In the genomic region with DNA sequence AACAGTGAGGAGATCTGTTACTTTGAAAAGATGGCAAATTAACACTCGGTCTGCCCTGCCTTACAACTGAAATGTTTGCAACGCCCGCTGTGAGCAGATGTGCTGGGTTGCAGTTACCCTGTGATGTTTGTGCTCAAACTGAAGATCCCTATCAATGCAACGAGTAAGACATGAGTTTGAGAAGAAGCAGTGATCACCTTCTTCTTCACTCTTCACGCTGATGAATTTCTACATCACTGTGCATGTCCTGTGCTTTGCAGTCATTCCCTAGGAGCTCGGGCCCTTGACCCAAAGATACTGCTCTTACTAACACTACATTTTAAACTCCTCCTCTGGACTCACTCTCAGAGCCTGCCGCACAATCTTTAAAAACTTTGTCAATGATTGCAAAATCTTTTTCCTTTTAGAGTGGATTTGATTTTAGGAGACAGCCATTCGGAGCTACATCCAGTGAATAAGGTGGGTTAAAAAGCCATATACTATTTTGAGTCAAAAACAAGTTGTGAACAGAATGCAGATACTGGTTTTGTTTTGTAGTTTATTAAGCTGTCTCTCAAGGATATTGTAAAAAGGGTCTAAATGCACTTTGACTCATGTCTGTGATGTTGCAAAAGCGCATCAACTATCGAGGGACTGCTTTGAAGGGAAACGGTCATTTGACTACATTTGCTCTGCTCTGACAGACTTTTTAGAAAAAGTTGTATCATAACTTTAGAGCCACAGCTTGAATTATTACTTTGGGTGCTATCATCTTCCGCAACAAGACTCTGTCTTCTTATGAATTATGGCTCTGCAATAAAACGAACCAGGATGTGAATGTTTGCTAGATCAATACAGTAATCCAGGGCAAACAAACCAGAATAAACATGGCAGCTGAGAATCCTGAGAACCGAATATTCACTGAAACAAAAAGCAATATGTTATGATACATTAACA, we compare ENCODE assay signal across 12 cellular contexts. TPM values are rescaled to one million over a fixed set of nuclear protein-coding genes. Genes with fewer than 3 reads are reported as not detected.
DNase-seq lines count a peak whose midpoint lies in the region; ATAC-seq and TF ChIP-seq lines count a peak whose summit lies in the region.
"Had no signal": no experiment of that assay in that cellular context is flagged by ENCODE, and none has a peak within 500 bp of the region (broad histone marks: within the 10 kb centered on the region; RNA-seq: fewer than 3 reads in every experiment).

No MANE protein-coding gene starts in this region.

- 0 out of 2 replicates have a peak overlapping the region, but pooled peaks have one; percentile 48 for H3K4me2 ChIP-seq in GM23338

- H3K4me1 Mint-ChIP-seq in GM23338 = peaks cover 62% of the 10 kb centered on the region
- peaks cover 79% of the 10 kb centered on the region for H3K4me1 Mint-ChIP-seq in activated naive CD8-positive, alpha-beta T cell (ENCODE audit: low read depth)

- H3K27ac Mint-ChIP-seq in GM23338 = peak overlapping the region; percentile 61
- peak overlapping the region; percentile 100 for H3K27ac Mint-ChIP-seq in activated naive CD8-positive, alpha-beta T cell

- H3K4me3 Mint-ChIP-seq in GM23338 = no peak overlapping the region
- peak overlapping the region; percentile 87 for H3K4me3 Mint-ChIP-seq in activated naive CD8-positive, alpha-beta T cell

- no peaks in the 10 kb centered on the region for H3K9me3 Mint-ChIP-seq in GM23338
- no peaks in the 10 kb centered on the region for H3K9me3 Mint-ChIP-seq in activated naive CD8-positive, alpha-beta T cell (ENCODE audit: low read depth)

- no peaks in the 10 kb centered on the region for H3K9me2 ChIP-seq in GM23338 (ENCODE audit: insufficient read depth)

- H3K27me3 ChIP-seq in GM23338 (ENCODE audit: insufficient read depth) (no peaks in the 10 kb centered on the region), prostate gland (replicated peaks; ENCODE audit: insufficient read depth) (no peaks in the 10 kb centered on the region)
- H3K27me3 ChIP-seq: right atrium auricular region had no signal

- H2AFZ ChIP-seq in GM23338 = peak overlapping the region; percentile 44

- intact Hi-C loops in prostate gland (cut with DNase I) = no loop called here

- peak overlapping the region; percentile 58; the same call in 1 of the 2 replicates for H3K27ac ChIP-seq in GM23338 (ENCODE audit: low read depth)
- peak overlapping the region; percentile 81 to 85 for H3K27ac ChIP-seq in prostate gland
- H3K27ac ChIP-seq: right atrium auricular region, RWPE1, thoracic aorta had no signal

- peaks cover 1% of the 10 kb centered on the region for H3K27me3 Mint-ChIP-seq in GM23338 (ENCODE audit: insufficient read depth, low read depth, poor library complexity)
- H3K27me3 Mint-ChIP-seq in activated naive CD8-positive, alpha-beta T cell = no peaks in the 10 kb centered on the region

- no peak for TF ChIP-seq CTCF in GM23338 (conservative IDR thresholded peaks at IDR 0.05; ENCODE audit: low read depth in 2 of 2)
- no peak for TF ChIP-seq CTCF in prostate gland (IDR thresholded peaks at IDR 0.05)
- TF ChIP-seq CTCF in GM13977 (IDR thresholded peaks at IDR 0.05; ENCODE audit: extremely low read depth, insufficient read depth, missing control alignments) = no peak

- H3K36me3 ChIP-seq in GM23338 (ENCODE audit: insufficient read depth) (no peaks in the 10 kb centered on the region), prostate gland (no peaks in the 10 kb centered on the region)
- H3K36me3 ChIP-seq: heart right ventricle, right atrium auricular region, thoracic aorta had no signal

- H3K4me3 ChIP-seq in GM23338 = no peak overlapping the region
- no peak overlapping the region for H3K4me3 ChIP-seq in prostate gland
- H3K4me3 ChIP-seq: heart right ventricle, right atrium auricular region, thoracic aorta had no signal

- H3F3A ChIP-seq in GM23338 (replicated peaks; ENCODE audit: low read depth) = 0 out of 2 replicates have a peak, but pooled peaks cover 3% of the 10 kb centered on the region

- 25% methylated on average over 14 of the region's 14 CpGs for WGBS in prostate gland

- ATAC-seq in GM23338 = peak; percentile 32; the same call in 2 of the 3 replicates
- ATAC-seq: heart right ventricle had no signal

- peaks cover 44% of the 10 kb centered on the region for H3K4me1 ChIP-seq in GM23338 (ENCODE audit: insufficient read depth)
- H3K4me1 ChIP-seq in prostate gland (replicated peaks) = peaks cover 10% of the 10 kb centered on the region
- H3K4me1 ChIP-seq: right atrium auricular region had no signal

- no peaks in the 10 kb centered on the region for H4K20me1 ChIP-seq in GM23338 (replicated peaks; ENCODE audit: insufficient read depth)

- no peaks in the 10 kb centered on the region for H3K79me2 ChIP-seq in GM23338 (replicated peaks; ENCODE audit: insufficient read depth)

- DNase-seq in GM23338 (ENCODE audit: low spot score) (no peak), NCI-H345 treated with DMSO at 0.1 percent for 48 hours (lab: John Stamatoyannopoulos, UW; ENCODE audit: unreplicated experiment) (peak; percentile 4), prostate gland (ENCODE audit: low spot score) (peak; percentile 58), HuH-7.5 (ENCODE audit: low spot score) (no peak), GM13977 (ENCODE audit: low spot score) (no peak)
- DNase-seq in stimulated activated CD4-positive, alpha-beta T cell treated with anti-CD3 and anti-CD28 coated beads, Interleukin-4, amount 100 ng/mL, for 1 hour = no peak
- DNase-seq: heart right ventricle had no signal

- in situ Hi-C loops in GM13977 (cut with MboI; ENCODE audit: low pct_unique_long_range_greater_than_20kb, low sequenced_read_pairs, unreplicated experiment) = no loop called here

- no peaks in the 10 kb centered on the region for H3K9me3 ChIP-seq in prostate gland
- H3K9me3 ChIP-seq: heart right ventricle, right atrium auricular region, thoracic aorta had no signal

- no peaks in the 10 kb centered on the region for H3K36me3 Mint-ChIP-seq in GM23338 (ENCODE audit: low read depth)
- H3K36me3 Mint-ChIP-seq in activated naive CD8-positive, alpha-beta T cell = peaks cover 4% of the 10 kb centered on the region

- TF ChIP-seq POLR2A in prostate gland (IDR thresholded peaks at IDR 0.05) = no peak

TF ChIP-seq in GM23338, 12 proteins besides CTCF, POLR2A, EP300 and RAD21 (continues in another document):
- no peak for TF ChIP-seq POLR2AphosphoS5 (IDR thresholded peaks at IDR 0.05; ENCODE audit: low read depth)
- TF ChIP-seq EZH2phosphoT487 (IDR thresholded peaks at IDR 0.05; ENCODE audit: unreplicated experiment) = no peak
- TF ChIP-seq NANOG (IDR thresholded peaks at IDR 0.05; ENCODE audit: borderline replicate concordance) = no peak
- no peak for TF ChIP-seq STAT1 (IDR thresholded peaks at IDR 0.05; ENCODE audit: unreplicated experiment)
- TF ChIP-seq, protein P1, sequence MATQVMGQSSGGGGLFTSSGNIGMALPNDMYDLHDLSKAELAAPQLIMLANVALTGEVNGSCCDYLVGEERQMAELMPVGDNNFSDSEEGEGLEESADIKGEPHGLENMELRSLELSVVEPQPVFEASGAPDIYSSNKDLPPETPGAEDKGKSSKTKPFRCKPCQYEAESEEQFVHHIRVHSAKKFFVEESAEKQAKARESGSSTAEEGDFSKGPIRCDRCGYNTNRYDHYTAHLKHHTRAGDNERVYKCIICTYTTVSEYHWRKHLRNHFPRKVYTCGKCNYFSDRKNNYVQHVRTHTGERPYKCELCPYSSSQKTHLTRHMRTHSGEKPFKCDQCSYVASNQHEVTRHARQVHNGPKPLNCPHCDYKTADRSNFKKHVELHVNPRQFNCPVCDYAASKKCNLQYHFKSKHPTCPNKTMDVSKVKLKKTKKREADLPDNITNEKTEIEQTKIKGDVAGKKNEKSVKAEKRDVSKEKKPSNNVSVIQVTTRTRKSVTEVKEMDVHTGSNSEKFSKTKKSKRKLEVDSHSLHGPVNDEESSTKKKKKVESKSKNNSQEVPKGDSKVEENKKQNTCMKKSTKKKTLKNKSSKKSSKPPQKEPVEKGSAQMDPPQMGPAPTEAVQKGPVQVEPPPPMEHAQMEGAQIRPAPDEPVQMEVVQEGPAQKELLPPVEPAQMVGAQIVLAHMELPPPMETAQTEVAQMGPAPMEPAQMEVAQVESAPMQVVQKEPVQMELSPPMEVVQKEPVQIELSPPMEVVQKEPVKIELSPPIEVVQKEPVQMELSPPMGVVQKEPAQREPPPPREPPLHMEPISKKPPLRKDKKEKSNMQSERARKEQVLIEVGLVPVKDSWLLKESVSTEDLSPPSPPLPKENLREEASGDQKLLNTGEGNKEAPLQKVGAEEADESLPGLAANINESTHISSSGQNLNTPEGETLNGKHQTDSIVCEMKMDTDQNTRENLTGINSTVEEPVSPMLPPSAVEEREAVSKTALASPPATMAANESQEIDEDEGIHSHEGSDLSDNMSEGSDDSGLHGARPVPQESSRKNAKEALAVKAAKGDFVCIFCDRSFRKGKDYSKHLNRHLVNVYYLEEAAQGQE (IDR thresholded peaks at IDR 0.05; ENCODE audit: unreplicated experiment) = no peak
- TF ChIP-seq, protein P2, sequence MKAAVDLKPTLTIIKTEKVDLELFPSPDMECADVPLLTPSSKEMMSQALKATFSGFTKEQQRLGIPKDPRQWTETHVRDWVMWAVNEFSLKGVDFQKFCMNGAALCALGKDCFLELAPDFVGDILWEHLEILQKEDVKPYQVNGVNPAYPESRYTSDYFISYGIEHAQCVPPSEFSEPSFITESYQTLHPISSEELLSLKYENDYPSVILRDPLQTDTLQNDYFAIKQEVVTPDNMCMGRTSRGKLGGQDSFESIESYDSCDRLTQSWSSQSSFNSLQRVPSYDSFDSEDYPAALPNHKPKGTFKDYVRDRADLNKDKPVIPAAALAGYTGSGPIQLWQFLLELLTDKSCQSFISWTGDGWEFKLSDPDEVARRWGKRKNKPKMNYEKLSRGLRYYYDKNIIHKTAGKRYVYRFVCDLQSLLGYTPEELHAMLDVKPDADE (IDR thresholded peaks at IDR 0.05) = no peak
- TF ChIP-seq CREB1 (CRISPR knock-in tag; IDR thresholded peaks at IDR 0.05; ENCODE audit: low read depth) = no peak
- TF ChIP-seq ZNF331 (CRISPR knock-in tag; IDR thresholded peaks at IDR 0.05; ENCODE audit: low read depth) = no peak
- no peak for TF ChIP-seq JUNB (IDR thresholded peaks at IDR 0.05; ENCODE audit: unreplicated experiment)
- no peak for TF ChIP-seq EZH2 (IDR thresholded peaks at IDR 0.05; ENCODE audit: low read depth, unreplicated experiment)
- no peak for TF ChIP-seq ZNF114 (CRISPR knock-in tag; IDR thresholded peaks at IDR 0.05)

RNA-seq across cellular contexts. Expression of a gene that starts 5.7 kb away (rescaled TPM):
- 2.7 and 3.7 TPM in 2 replicates for total RNA-seq in GM23338 (2014; rRNA removed; shearing (Covaris generic))
- polyA plus RNA-seq in GM23338 (2016; fragmentation: Nextera tagmentation; extraction: Ambion mirVana) = 1.8 and 2.2 TPM in 2 replicates
- total RNA-seq in prostate gland = 1 to 10 TPM; 1.3 to 1.9 TPM
- total RNA-seq: astrocyte had no signal

Comparison
In these comparisons a context has a peak if more than half of its experiments do, and no peak if none do; other contexts are left out.
1. DNase-seq: peak in NCI-H345 treated with DMSO at 0.1 percent for 48 hours (single experiment) and prostate gland (single experiment); none in GM23338 (single experiment), HuH-7.5 (single experiment), stimulated activated CD4-positive, alpha-beta T cell treated with anti-CD3 and anti-CD28 coated beads, Interleukin-4, amount 100 ng/mL, for 1 hour (single experiment) and GM13977 (single experiment).